16 cellular contexts compared by ENCODE assay signal in genomic region chr7:128837521-128837921, GRCh38. TPM values are rescaled to one million over a fixed set of nuclear protein-coding genes. Genes with fewer than 3 reads are reported as not detected.
"Had no signal": no experiment of that assay in that cellular context is flagged by ENCODE, and none has a peak within 500 bp of the region (broad histone marks: within the 10 kb centered on the region; RNA-seq: fewer than 3 reads in every experiment).

No MANE protein-coding gene starts in this region.

- DNase-seq: activated CD8-positive, alpha-beta memory T cell treated with anti-CD3 and anti-CD28 coated beads, Interleukin-2, amount 10 ng/mL, durations not matched to agents 7 days and 5 days; activated gamma-delta T cell; activated T-cell treated with anti-CD3 and anti-CD28 coated beads, Interleukin-2, amount 50 U/mL, for 4 hours; colonic mucosa; effector CD4-positive, alpha-beta T cell; naive thymus-derived CD4-positive, alpha-beta T cell; stimulated activated CD4-positive, alpha-beta T cell treated with anti-CD3 and anti-CD28 coated beads, Interleukin-4, amount 100 ng/mL, for 1 hour; SW 1271 had no signal

- H3K27ac Mint-ChIP-seq: activated CD8-positive, alpha-beta memory T cell treated with anti-CD3 and anti-CD28 coated beads, Interleukin-2, amount 10 ng/mL, durations not matched to agents 7 days and 5 days; activated naive CD8-positive, alpha-beta T cell; stimulated activated naive CD8-positive, alpha-beta T cell treated with anti-CD3 and anti-CD28 coated beads, Interleukin-15, Interleukin-2, amounts not matched to agents 100 ng/mL and 50 ng/mL, for 24 hours; T-helper 2 cell treated with Interferon-gamma antibody and Interleukin-4, amounts not matched to agents 5 μg/mL and 100 μg/mL, for 36 hours had no signal

- H3K36me3 Mint-ChIP-seq: activated CD8-positive, alpha-beta memory T cell treated with anti-CD3 and anti-CD28 coated beads, Interleukin-2, amount 10 ng/mL, durations not matched to agents 7 days and 5 days; activated naive CD8-positive, alpha-beta T cell; naive thymus-derived CD4-positive, alpha-beta T cell had no signal

- H3K4me3 ChIP-seq: breast epithelium, colonic mucosa, vagina had no signal

- H3K4me3 Mint-ChIP-seq: activated CD8-positive, alpha-beta memory T cell treated with anti-CD3 and anti-CD28 coated beads, Interleukin-2, amount 10 ng/mL, durations not matched to agents 7 days and 5 days; activated naive CD8-positive, alpha-beta T cell; activated T-cell treated with anti-CD3 and anti-CD28 coated beads, Interleukin-2, amount 50 U/mL, for 4 hours; naive thymus-derived CD4-positive, alpha-beta T cell; stimulated activated naive CD8-positive, alpha-beta T cell treated with anti-CD3 and anti-CD28 coated beads, Interleukin-15, Interleukin-2, amounts not matched to agents 100 ng/mL and 50 ng/mL, for 24 hours; T-helper 2 cell treated with Interferon-gamma antibody and Interleukin-4, amounts not matched to agents 5 μg/mL and 100 μg/mL, for 36 hours had no signal

- H3K27me3 Mint-ChIP-seq: activated naive CD8-positive, alpha-beta T cell had no signal

- H3K27ac ChIP-seq: breast epithelium, colonic mucosa, neutrophil had no signal

- H3K4me1 ChIP-seq: colonic mucosa had no signal

- H3K36me3 ChIP-seq: breast epithelium, colonic mucosa, neutrophil had no signal

- H3K27me3 ChIP-seq: breast epithelium, colonic mucosa, vagina had no signal

- H3K9me3 ChIP-seq: breast epithelium, colonic mucosa, neutrophil, vagina had no signal

- ATAC-seq: activated CD4-positive, CD25-positive, alpha-beta regulatory T cell treated with anti-CD3 and anti-CD28 coated beads, Interleukin-2, amount 50 U/mL, for 24 hours; activated CD8-positive, alpha-beta memory T cell treated with anti-CD3 and anti-CD28 coated beads, Interleukin-2, amount 10 ng/mL, durations not matched to agents 7 days and 5 days; activated T-cell treated with anti-CD3 and anti-CD28 coated beads, Interleukin-2, amount 50 U/mL, for 4 hours; naive thymus-derived CD4-positive, alpha-beta T cell; sciatic nerve had no signal

- H3K9me3 Mint-ChIP-seq: activated T-cell treated with anti-CD3 and anti-CD28 coated beads, Interleukin-2, amount 50 U/mL, for 4 hours; naive thymus-derived CD4-positive, alpha-beta T cell; stimulated activated naive CD8-positive, alpha-beta T cell treated with anti-CD3 and anti-CD28 coated beads, Interleukin-15, Interleukin-2, amounts not matched to agents 100 ng/mL and 50 ng/mL, for 24 hours; T-helper 2 cell treated with Interferon-gamma antibody and Interleukin-4, amounts not matched to agents 5 μg/mL and 100 μg/mL, for 36 hours had no signal

RNA-seq across cellular contexts. Expression of gene FLNC, which starts 7.3 kb away (rescaled TPM):
- total RNA-seq: activated CD8-positive, alpha-beta memory T cell treated with anti-CD3 and anti-CD28 coated beads, Interleukin-2, amount 10 ng/mL, durations not matched to agents 7 days and 5 days had no signal
- polyA plus RNA-seq: naive thymus-derived CD4-positive, alpha-beta T cell had no signal
